7 cellular contexts compared by ENCODE assay signal in the genomic region with DNA sequence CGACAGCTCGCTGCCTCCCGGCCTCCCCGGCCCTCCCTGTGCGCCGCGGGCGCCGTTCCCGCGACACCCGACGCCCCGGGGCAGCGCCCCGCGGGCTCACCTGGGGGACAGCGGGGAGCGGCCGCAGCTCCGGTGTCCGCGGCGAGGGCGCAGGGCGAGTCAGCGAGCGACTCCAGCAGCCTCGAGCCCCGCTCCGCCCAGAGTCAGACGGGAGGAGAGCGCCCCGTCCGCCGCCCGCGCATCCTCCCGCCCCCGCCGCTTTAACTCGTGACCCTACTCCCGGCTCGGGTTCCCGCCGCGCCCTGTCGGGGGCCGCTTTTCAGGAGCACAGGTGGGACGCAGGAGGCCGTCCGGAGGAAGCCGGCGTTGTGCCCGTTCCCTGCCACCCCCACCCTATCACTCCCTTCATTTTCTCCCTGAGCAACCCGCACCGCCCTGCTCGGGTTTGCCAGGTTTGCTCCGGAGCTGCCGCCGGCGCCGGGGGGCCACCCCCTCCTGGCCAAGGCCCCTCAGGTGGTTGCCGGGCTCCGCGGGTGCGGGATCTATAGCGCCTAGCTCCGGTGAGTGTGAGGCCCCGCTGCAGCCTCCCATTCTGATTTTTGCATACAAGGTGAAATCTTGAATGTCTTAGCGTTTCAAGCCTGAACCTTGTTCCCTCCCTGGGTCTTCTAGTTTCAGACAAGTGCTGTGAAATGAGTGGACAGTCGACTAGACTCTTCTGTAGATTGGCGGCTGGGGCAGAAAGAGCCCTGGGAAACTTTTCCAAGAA. TPM values are rescaled to one million over a fixed set of nuclear protein-coding genes. Genes with fewer than 3 reads are reported as not detected.
DNase-seq lines count a peak whose midpoint lies in the region; ATAC-seq and TF ChIP-seq lines count a peak whose summit lies in the region.

A gene with protein sequence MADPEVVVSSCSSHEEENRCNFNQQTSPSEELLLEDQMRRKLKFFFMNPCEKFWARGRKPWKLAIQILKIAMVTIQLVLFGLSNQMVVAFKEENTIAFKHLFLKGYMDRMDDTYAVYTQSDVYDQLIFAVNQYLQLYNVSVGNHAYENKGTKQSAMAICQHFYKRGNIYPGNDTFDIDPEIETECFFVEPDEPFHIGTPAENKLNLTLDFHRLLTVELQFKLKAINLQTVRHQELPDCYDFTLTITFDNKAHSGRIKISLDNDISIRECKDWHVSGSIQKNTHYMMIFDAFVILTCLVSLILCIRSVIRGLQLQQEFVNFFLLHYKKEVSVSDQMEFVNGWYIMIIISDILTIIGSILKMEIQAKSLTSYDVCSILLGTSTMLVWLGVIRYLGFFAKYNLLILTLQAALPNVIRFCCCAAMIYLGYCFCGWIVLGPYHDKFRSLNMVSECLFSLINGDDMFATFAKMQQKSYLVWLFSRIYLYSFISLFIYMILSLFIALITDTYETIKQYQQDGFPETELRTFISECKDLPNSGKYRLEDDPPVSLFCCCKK (minus strand): TSS at position 205 of the 769 bp plus-strand sequence. CDS start 3,140 bp downstream, outside the sequence.

- H3K4me1 ChIP-seq in esophagus squamous epithelium (peaks cover 10 to 20% (median 12%) of the 10 kb centered on the region in 3 donors), neuron (ENCODE audit: insufficient read depth, low read length) (no peaks in the 10 kb centered on the region)

- ATAC-seq in GM18517 (IDR thresholded peaks at IDR 0.05; ENCODE audit: unreplicated experiment): peak; percentile 59
- peak; percentile 69 for ATAC-seq in HG02588 (IDR thresholded peaks at IDR 0.05; ENCODE audit: unreplicated experiment)

- peak within 1 kb of the TSS; percentile 89 for H2AFZ ChIP-seq in neuron (ENCODE audit: low read depth, low read length)

- 2 to 8% methylated on average over 15 to 23 of the region's 73 CpGs for WGBS in esophagus squamous epithelium, 2 donors

- H3K27ac ChIP-seq in esophagus squamous epithelium: no peak within 1 kb of the TSS

- TF ChIP-seq POLR2A in esophagus squamous epithelium (IDR thresholded peaks at IDR 0.05): no peak

- H3K36me3 ChIP-seq in esophagus squamous epithelium (no peaks in the 10 kb centered on the region), neuron (ENCODE audit: insufficient read depth, low read length) (no peaks in the 10 kb centered on the region)

- TF ChIP-seq CTCF in esophagus squamous epithelium (IDR thresholded peaks at IDR 0.05): no peak

- peak within 1 kb of the TSS; percentile 39 to 73 (median 50) for H3K4me3 ChIP-seq in esophagus squamous epithelium
- no peak within 1 kb of the TSS for H3K4me3 ChIP-seq in neuron (ENCODE audit: low read length)

- DNase-seq in NCI-H146 treated with DMSO at 0.1 percent for 48 hours (lab: John Stamatoyannopoulos, UW; ENCODE audit: unreplicated experiment): peak; percentile 38
- peak; percentile 69 for DNase-seq in activated CD8-positive, alpha-beta memory T cell treated with anti-CD3 and anti-CD28 coated beads for 24 hours
- no peak for DNase-seq in esophagus squamous epithelium (lab: John Stamatoyannopoulos, UW)
- no peak for DNase-seq in dedifferentiated amniotic fluid mesenchymal stem cell (ENCODE audit: extremely low spot score)

- intact Hi-C loops in esophagus squamous epithelium (cut with DNase I): no loop called here

- H3K27me3 ChIP-seq in esophagus squamous epithelium (peaks cover 0 to 68% (median 5%) of the 10 kb centered on the region in 4 donors), neuron (ENCODE audit: insufficient read depth, low read length) (peaks cover 69% of the 10 kb centered on the region)

- H3K9me3 ChIP-seq in esophagus squamous epithelium: no peaks in the 10 kb centered on the region
- H3K9me3 ChIP-seq in neuron (ENCODE audit: low read length): no peaks in the 10 kb centered on the region

RNA-seq across cellular contexts. Expression of the gene that starts here (rescaled TPM):
- total RNA-seq in esophagus squamous epithelium: 1 to 10 TPM in 1 of 4 donors, under 1 TPM in 2, not detected in 1; 0.32 to 2.3 (median 0.61) TPM

Comparison
In these comparisons a context has a peak if more than half of its experiments do, and no peak if none do; other contexts are left out.
1. DNase-seq: peak in NCI-H146 treated with DMSO at 0.1 percent for 48 hours (single experiment) and activated CD8-positive, alpha-beta memory T cell treated with anti-CD3 and anti-CD28 coated beads for 24 hours (single experiment); none in esophagus squamous epithelium (single experiment) and dedifferentiated amniotic fluid mesenchymal stem cell (single experiment).